Comparison of ENCODE assay signal across 2 cellular contexts in the genomic region with DNA sequence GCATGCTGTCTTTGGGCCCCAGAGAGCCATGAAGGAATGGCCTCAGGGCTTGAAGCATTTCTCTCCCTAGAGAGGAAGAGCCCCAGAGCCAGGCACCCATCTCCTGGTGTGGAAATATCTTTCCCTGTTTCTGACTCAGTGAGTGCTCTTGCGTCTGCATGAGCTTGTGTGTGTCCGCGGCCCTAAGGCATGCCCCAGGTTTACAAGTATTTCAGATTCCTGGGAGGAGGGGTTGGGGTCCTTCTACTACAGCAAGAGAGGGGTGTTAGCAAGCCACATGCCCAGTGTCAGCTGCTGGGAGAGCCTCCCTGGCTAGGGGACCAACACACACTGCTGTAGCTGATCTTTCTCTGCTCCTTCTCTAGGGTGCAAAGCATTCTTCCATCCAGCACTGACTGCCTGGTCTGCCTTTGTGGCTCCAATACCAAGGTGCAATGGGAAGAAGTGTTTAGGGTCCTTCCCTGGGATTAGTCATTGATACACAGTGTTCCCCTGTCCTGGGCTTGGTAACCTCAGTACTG.
TF ChIP-seq lines count a peak whose summit lies in the region.

No MANE protein-coding gene starts in this region.

TF ChIP-seq in liver, 16 proteins besides CTCF, POLR2A, EP300 and RAD21:
- TF ChIP-seq TAF1 (conservative IDR thresholded peaks at IDR 0.05) (no peak), NR2F2 (IDR thresholded peaks at IDR 0.05) (no peak), GABPA (IDR thresholded peaks at IDR 0.05 in 1 of 2, conservative IDR thresholded peaks at IDR 0.05 in 1 of 2) (no peak), SP1 (IDR thresholded peaks at IDR 0.05) (no peak), FOXA2 (IDR thresholded peaks at IDR 0.05) (no peak), RXRA (IDR thresholded peaks at IDR 0.05) (no peak)
- TF ChIP-seq, protein P1, sequence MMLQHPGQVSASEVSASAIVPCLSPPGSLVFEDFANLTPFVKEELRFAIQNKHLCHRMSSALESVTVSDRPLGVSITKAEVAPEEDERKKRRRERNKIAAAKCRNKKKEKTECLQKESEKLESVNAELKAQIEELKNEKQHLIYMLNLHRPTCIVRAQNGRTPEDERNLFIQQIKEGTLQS (IDR thresholded peaks at IDR 0.05) = no peak
- TF ChIP-seq, protein P2, sequence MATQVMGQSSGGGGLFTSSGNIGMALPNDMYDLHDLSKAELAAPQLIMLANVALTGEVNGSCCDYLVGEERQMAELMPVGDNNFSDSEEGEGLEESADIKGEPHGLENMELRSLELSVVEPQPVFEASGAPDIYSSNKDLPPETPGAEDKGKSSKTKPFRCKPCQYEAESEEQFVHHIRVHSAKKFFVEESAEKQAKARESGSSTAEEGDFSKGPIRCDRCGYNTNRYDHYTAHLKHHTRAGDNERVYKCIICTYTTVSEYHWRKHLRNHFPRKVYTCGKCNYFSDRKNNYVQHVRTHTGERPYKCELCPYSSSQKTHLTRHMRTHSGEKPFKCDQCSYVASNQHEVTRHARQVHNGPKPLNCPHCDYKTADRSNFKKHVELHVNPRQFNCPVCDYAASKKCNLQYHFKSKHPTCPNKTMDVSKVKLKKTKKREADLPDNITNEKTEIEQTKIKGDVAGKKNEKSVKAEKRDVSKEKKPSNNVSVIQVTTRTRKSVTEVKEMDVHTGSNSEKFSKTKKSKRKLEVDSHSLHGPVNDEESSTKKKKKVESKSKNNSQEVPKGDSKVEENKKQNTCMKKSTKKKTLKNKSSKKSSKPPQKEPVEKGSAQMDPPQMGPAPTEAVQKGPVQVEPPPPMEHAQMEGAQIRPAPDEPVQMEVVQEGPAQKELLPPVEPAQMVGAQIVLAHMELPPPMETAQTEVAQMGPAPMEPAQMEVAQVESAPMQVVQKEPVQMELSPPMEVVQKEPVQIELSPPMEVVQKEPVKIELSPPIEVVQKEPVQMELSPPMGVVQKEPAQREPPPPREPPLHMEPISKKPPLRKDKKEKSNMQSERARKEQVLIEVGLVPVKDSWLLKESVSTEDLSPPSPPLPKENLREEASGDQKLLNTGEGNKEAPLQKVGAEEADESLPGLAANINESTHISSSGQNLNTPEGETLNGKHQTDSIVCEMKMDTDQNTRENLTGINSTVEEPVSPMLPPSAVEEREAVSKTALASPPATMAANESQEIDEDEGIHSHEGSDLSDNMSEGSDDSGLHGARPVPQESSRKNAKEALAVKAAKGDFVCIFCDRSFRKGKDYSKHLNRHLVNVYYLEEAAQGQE (IDR thresholded peaks at IDR 0.05) = no peak
- TF ChIP-seq, protein P3, sequence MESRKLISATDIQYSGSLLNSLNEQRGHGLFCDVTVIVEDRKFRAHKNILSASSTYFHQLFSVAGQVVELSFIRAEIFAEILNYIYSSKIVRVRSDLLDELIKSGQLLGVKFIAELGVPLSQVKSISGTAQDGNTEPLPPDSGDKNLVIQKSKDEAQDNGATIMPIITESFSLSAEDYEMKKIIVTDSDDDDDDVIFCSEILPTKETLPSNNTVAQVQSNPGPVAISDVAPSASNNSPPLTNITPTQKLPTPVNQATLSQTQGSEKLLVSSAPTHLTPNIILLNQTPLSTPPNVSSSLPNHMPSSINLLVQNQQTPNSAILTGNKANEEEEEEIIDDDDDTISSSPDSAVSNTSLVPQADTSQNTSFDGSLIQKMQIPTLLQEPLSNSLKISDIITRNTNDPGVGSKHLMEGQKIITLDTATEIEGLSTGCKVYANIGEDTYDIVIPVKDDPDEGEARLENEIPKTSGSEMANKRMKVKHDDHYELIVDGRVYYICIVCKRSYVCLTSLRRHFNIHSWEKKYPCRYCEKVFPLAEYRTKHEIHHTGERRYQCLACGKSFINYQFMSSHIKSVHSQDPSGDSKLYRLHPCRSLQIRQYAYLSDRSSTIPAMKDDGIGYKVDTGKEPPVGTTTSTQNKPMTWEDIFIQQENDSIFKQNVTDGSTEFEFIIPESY (IDR thresholded peaks at IDR 0.05) = no peak

TF ChIP-seq in HepG2, 621 proteins besides CTCF, POLR2A, EP300 and RAD21:
- TF ChIP-seq HNF4G (IDR thresholded peaks at IDR 0.05; ENCODE audit: borderline replicate concordance, low read depth, low read length) (no peak), HNF4G (CRISPR knock-in tag; IDR thresholded peaks at IDR 0.05; ENCODE audit: borderline replicate concordance, low read depth) (no peak), ZC3H13 (CRISPR knock-in tag; IDR thresholded peaks at IDR 0.05) (no peak), ZNF563 (CRISPR knock-in tag; IDR thresholded peaks at IDR 0.05) (no peak), SKI (IDR thresholded peaks at IDR 0.05; ENCODE audit: partially characterized antibody) (no peak)
